ENCODE assay signal across 13 cellular contexts in the genomic region with DNA sequence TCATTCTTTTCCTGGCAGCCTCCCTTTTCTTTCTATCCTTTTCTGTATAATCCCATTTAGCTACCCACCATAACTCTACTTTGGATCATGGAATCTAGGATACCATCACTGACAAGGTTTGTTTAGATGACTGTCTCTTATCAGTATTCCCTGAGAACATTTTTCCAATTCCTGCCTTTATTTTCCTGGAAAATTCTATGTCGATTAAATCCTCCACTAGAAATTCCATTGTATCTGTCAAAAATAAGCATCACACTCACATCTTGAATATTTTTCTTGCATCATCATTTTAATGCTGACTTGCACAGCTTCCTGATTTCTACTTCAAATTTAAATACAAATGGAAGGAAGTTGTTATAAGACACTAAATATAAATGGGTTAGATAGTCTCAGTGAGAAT. TPM values are rescaled to one million over a fixed set of nuclear protein-coding genes. Genes with fewer than 3 reads are reported as not detected.
A peak's percentile ranks its signal among the peaks of the same experiment; 100 is the strongest.
DNase-seq lines count a peak whose midpoint lies in the region; ATAC-seq and TF ChIP-seq lines count a peak whose summit lies in the region.
"Had no signal": no experiment of that assay in that cellular context is flagged by ENCODE, and none has a peak within 500 bp of the region (broad histone marks: within the 10 kb centered on the region; RNA-seq: fewer than 3 reads in every experiment).

No MANE protein-coding gene starts in this region.

- H3K9ac ChIP-seq in endodermal cell (ENCODE audit: extremely low read depth, low read length, poor library complexity, severe bottlenecking) = no peak overlapping the region

- H3K27me3 Mint-ChIP-seq in endodermal cell (ENCODE audit: insufficient read depth) (peaks cover 52% of the 10 kb centered on the region), neural crest cell (ENCODE audit: low read depth) (no peaks in the 10 kb centered on the region)

- H3K36me3 Mint-ChIP-seq in endodermal cell (ENCODE audit: low read depth) (peaks cover 24% of the 10 kb centered on the region), neural crest cell (ENCODE audit: low read depth) (peaks cover 13% of the 10 kb centered on the region)

- whole genome bisulfite sequencing in endodermal cell (ENCODE audit: insufficient coverage in 1 of 2, insufficient read length in 1 of 2), 2 experiments = 88 to 100% methylated on average over 1 of the region's 1 CpG

- no peak for DNase-seq in HFF-Myc (ENCODE audit: extremely low read depth, low read depth)
- no peak for DNase-seq in endodermal cell
- no peak for DNase-seq in neural crest cell (ENCODE audit: low read depth, low spot score)
- no peak for DNase-seq in NCI-H1694 (lab: John Stamatoyannopoulos, UW)
- no peak for DNase-seq in NCI-H774 (lab: John Stamatoyannopoulos, UW)
- DNase-seq: BE2C; effector memory CD8-positive, alpha-beta T cell; GDM1; NCI-H2171; OCI-M1 had no signal

- H3K79me2 ChIP-seq in ACC112 (ENCODE audit: control insufficient read depth, insufficient read depth, low read length, unreplicated experiment) = peaks cover 8% of the 10 kb centered on the region

- peaks cover 12% of the 10 kb centered on the region for H3K36me3 ChIP-seq in ACC112 (ENCODE audit: insufficient read depth, low read length)
- peaks cover 9% of the 10 kb centered on the region for H3K36me3 ChIP-seq in endodermal cell (ENCODE audit: control insufficient read depth, insufficient read depth, low read length)
- H3K36me3 ChIP-seq: BE2C had no signal

- H3K9me3 Mint-ChIP-seq in endodermal cell (peaks cover 11% of the 10 kb centered on the region), neural crest cell (no peaks in the 10 kb centered on the region)
- H3K9me3 Mint-ChIP-seq: effector memory CD8-positive, alpha-beta T cell had no signal

- H3K27ac ChIP-seq in ACC112 (ENCODE audit: low read depth, low read length) = no peak overlapping the region
- H3K27ac ChIP-seq in endodermal cell (ENCODE audit: low read depth, low read length) = no peak overlapping the region

- H2AFZ ChIP-seq in ACC112 (ENCODE audit: low read length, unreplicated experiment) = no peak overlapping the region

- H3K4me1 Mint-ChIP-seq in endodermal cell = peaks cover 23% of the 10 kb centered on the region
- peaks cover 81% of the 10 kb centered on the region for H3K4me1 Mint-ChIP-seq in neural crest cell

- no peak for TF ChIP-seq CTCF in HFF-Myc (IDR thresholded peaks at IDR 0.05; ENCODE audit: low read depth, low read length, missing control alignments)
- no peak for TF ChIP-seq CTCF in endodermal cell (conservative IDR thresholded peaks at IDR 0.05)
- no peak for TF ChIP-seq CTCF in neural crest cell (conservative IDR thresholded peaks at IDR 0.05)

- H3K4me1 ChIP-seq in ACC112 (ENCODE audit: control insufficient read depth, insufficient read depth, low read length, unreplicated experiment) (peaks cover 21% of the 10 kb centered on the region), endodermal cell (ENCODE audit: control insufficient read depth, insufficient read depth, low read length) (peaks cover 9% of the 10 kb centered on the region)
- H3K4me1 ChIP-seq: BE2C had no signal

- H3K9me3 ChIP-seq in endodermal cell (ENCODE audit: control insufficient read depth, low read length) = peaks cover 11% of the 10 kb centered on the region
- H3K9me3 ChIP-seq: BE2C had no signal

- no peaks in the 10 kb centered on the region for H3K27me3 ChIP-seq in ACC112 (ENCODE audit: insufficient read depth, low read length)
- no peaks in the 10 kb centered on the region for H3K27me3 ChIP-seq in endodermal cell (ENCODE audit: control insufficient read depth, insufficient read depth, low read length, poor library complexity, severe bottlenecking)
- H3K27me3 ChIP-seq: BE2C had no signal

- H3K4me3 Mint-ChIP-seq in endodermal cell (no peak overlapping the region), neural crest cell (peak overlapping the region; percentile 86)

- no peak overlapping the region for H3K27ac Mint-ChIP-seq in endodermal cell
- no peak overlapping the region for H3K27ac Mint-ChIP-seq in neural crest cell (ENCODE audit: unreplicated experiment)
- H3K27ac Mint-ChIP-seq: effector memory CD8-positive, alpha-beta T cell had no signal

- ATAC-seq in HG02884 (IDR thresholded peaks at IDR 0.05; ENCODE audit: unreplicated experiment) (no peak), GM21423 (IDR thresholded peaks at IDR 0.05; ENCODE audit: unreplicated experiment) (no peak)
- ATAC-seq: effector memory CD8-positive, alpha-beta T cell had no signal

- H3K4me3 ChIP-seq in ACC112 (ENCODE audit: low read depth, low read length) = peak overlapping the region; percentile 77
- peak overlapping the region; percentile 64 for H3K4me3 ChIP-seq in HFF-Myc (replicated peaks; ENCODE audit: low read depth, low read length)
- H3K4me3 ChIP-seq in endodermal cell (ENCODE audit: low read length) = peak overlapping the region; percentile 80

RNA-seq across cellular contexts. Expression of a gene that starts 20.2 kb away (rescaled TPM):
- total RNA-seq in endodermal cell (10 to 100 TPM; 31.8 to 56.1 TPM), neural crest cell (105 and 106 TPM in 2 replicates)
- polyA plus RNA-seq in endodermal cell (2013, experiment 1 of 2) = 83.8 TPM
- 72.7 TPM for polyA plus RNA-seq in endodermal cell (2013, experiment 2 of 2)
